Comparison of ENCODE assay signal across 14 cellular contexts in the genomic region with DNA sequence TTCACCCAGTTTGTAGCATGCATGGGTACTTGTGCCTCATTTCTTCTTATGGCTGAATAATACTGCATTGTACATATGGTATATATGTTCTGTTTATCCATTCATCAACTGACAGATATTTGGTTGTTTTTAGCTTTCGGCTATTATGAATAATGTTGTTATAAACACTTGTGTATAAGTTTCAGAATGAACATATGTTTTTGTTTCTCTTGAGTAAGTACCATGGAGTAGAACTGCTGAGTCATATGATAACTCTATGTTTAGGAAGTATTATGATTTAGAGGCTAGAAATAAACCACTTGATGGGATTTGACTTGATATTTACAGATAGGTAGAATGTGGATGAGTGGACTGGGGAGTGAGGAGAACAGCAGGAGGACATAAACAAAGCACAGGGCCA. TPM values are rescaled to one million over a fixed set of nuclear protein-coding genes. Genes with fewer than 3 reads are reported as not detected.
DNase-seq lines count a peak whose midpoint lies in the region; ATAC-seq and TF ChIP-seq lines count a peak whose summit lies in the region.
"Had no signal": no experiment of that assay in that cellular context is flagged by ENCODE, and none has a peak within 500 bp of the region (broad histone marks: within the 10 kb centered on the region; RNA-seq: fewer than 3 reads in every experiment).

No MANE protein-coding gene starts in this region.

- H3K27me3 Mint-ChIP-seq in immature natural killer cell (ENCODE audit: low read depth in 3 of 3): no peaks in the 10 kb centered on the region

- ATAC-seq in SK-N-SH treated with all-trans-retinoic acid at 6 μM for 48 hours: peak; percentile 65
- ATAC-seq: gastrocnemius medialis, HCT116 had no signal

- no peak for TF ChIP-seq CTCF in GM06990 (IDR thresholded peaks at IDR 0.05; ENCODE audit: insufficient read depth, low read length, poor library complexity, severe bottlenecking)

- H3K36me3 ChIP-seq in ACC112 (ENCODE audit: insufficient read depth, low read length): peaks cover 29% of the 10 kb centered on the region
- no peaks in the 10 kb centered on the region for H3K36me3 ChIP-seq in GM06990 (ENCODE audit: control insufficient read depth, insufficient read depth, low read length)

- peak overlapping the region; percentile 64 for H3K27ac ChIP-seq in ACC112 (ENCODE audit: low read depth, low read length)
- H3K27ac ChIP-seq: BLaER1, gastrocnemius medialis, KMS-11 had no signal

- no peak overlapping the region for H2AFZ ChIP-seq in ACC112 (ENCODE audit: low read length, unreplicated experiment)

- H3K9me3 Mint-ChIP-seq in immature natural killer cell: no peaks in the 10 kb centered on the region

- no peak overlapping the region for H3K4me3 Mint-ChIP-seq in immature natural killer cell

- DNase-seq in GM06990 (ENCODE audit: extremely low read depth, insufficient read length): peak; percentile 14
- DNase-seq in fibroblast of peridontal ligament (ENCODE audit: extremely low read depth): peak; percentile 70
- no peak for DNase-seq in NCI-H226
- DNase-seq in stimulated activated CD4-positive, alpha-beta T cell treated with anti-CD3 and anti-CD28 coated beads, Interleukin-4, amount 100 ng/mL, for 4 hours: no peak
- DNase-seq in immature natural killer cell: no peak
- DNase-seq: aorta, gastrocnemius medialis, NCI-H146, NCI-H748 treated with DMSO at 0.1 percent for 48 hours had no signal

- H3K4me3 ChIP-seq in ACC112 (ENCODE audit: low read depth, low read length): no peak overlapping the region; the same call in 1 of the 2 replicates
- no peak overlapping the region for H3K4me3 ChIP-seq in GM06990 (replicated peaks; ENCODE audit: low read depth, low read length)
- H3K4me3 ChIP-seq: BLaER1, gastrocnemius medialis had no signal

- H3K27ac Mint-ChIP-seq in immature natural killer cell: no peak overlapping the region

- H3K36me3 Mint-ChIP-seq in immature natural killer cell: peaks cover 0 to 10% (median 7%) of the 10 kb centered on the region in 3 donors

- H3K4me1 Mint-ChIP-seq in immature natural killer cell: no peaks in the 10 kb centered on the region

- H3K4me1 ChIP-seq in ACC112 (ENCODE audit: control insufficient read depth, insufficient read depth, low read length, unreplicated experiment): peaks cover 12% of the 10 kb centered on the region
- H3K4me1 ChIP-seq: BLaER1 had no signal

- H3K79me2 ChIP-seq in ACC112 (ENCODE audit: control insufficient read depth, insufficient read depth, low read length, unreplicated experiment): no peaks in the 10 kb centered on the region

- no peaks in the 10 kb centered on the region for H3K27me3 ChIP-seq in ACC112 (ENCODE audit: insufficient read depth, low read length)
- no peaks in the 10 kb centered on the region for H3K27me3 ChIP-seq in GM06990 (replicated peaks; ENCODE audit: control insufficient read depth, insufficient read depth, low read length)
- H3K27me3 ChIP-seq: BLaER1, gastrocnemius medialis had no signal

TF ChIP-seq in SK-N-SH treated with all-trans-retinoic acid at 6 μM for 48 hours, 23 proteins besides CTCF, POLR2A, EP300 and RAD21:
- TF ChIP-seq, protein P1, sequence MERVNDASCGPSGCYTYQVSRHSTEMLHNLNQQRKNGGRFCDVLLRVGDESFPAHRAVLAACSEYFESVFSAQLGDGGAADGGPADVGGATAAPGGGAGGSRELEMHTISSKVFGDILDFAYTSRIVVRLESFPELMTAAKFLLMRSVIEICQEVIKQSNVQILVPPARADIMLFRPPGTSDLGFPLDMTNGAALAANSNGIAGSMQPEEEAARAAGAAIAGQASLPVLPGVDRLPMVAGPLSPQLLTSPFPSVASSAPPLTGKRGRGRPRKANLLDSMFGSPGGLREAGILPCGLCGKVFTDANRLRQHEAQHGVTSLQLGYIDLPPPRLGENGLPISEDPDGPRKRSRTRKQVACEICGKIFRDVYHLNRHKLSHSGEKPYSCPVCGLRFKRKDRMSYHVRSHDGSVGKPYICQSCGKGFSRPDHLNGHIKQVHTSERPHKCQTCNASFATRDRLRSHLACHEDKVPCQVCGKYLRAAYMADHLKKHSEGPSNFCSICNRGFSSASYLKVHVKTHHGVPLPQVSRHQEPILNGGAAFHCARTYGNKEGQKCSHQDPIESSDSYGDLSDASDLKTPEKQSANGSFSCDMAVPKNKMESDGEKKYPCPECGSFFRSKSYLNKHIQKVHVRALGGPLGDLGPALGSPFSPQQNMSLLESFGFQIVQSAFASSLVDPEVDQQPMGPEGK (CRISPR knock-in tag; IDR thresholded peaks at IDR 0.05; ENCODE audit: borderline replicate concordance): no peak
- TF ChIP-seq BACH2 (CRISPR knock-in tag; IDR thresholded peaks at IDR 0.05; ENCODE audit: borderline replicate concordance): no peak
- TF ChIP-seq, protein P2, sequence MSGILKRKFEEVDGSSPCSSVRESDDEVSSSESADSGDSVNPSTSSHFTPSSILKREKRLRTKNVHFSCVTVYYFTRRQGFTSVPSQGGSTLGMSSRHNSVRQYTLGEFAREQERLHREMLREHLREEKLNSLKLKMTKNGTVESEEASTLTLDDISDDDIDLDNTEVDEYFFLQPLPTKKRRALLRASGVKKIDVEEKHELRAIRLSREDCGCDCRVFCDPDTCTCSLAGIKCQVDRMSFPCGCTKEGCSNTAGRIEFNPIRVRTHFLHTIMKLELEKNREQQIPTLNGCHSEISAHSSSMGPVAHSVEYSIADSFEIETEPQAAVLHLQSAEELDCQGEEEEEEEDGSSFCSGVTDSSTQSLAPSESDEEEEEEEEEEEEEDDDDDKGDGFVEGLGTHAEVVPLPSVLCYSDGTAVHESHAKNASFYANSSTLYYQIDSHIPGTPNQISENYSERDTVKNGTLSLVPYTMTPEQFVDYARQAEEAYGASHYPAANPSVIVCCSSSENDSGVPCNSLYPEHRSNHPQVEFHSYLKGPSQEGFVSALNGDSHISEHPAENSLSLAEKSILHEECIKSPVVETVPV (CRISPR knock-in tag; IDR thresholded peaks at IDR 0.05): no peak
- no peak for TF ChIP-seq ZC3H10 (CRISPR knock-in tag; IDR thresholded peaks at IDR 0.05)
- TF ChIP-seq RARB (CRISPR knock-in tag; IDR thresholded peaks at IDR 0.05): no peak
- no peak for TF ChIP-seq ISL1 (CRISPR knock-in tag; IDR thresholded peaks at IDR 0.05)
- no peak for TF ChIP-seq ESRRG (CRISPR knock-in tag; IDR thresholded peaks at IDR 0.05)
- TF ChIP-seq ARNTL (CRISPR knock-in tag; IDR thresholded peaks at IDR 0.05; ENCODE audit: borderline replicate concordance, low read depth): no peak
- TF ChIP-seq PPARA (CRISPR knock-in tag; IDR thresholded peaks at IDR 0.05; ENCODE audit: borderline replicate concordance): no peak
- no peak for TF ChIP-seq TCF4 (CRISPR knock-in tag; IDR thresholded peaks at IDR 0.05; ENCODE audit: borderline replicate concordance)
- TF ChIP-seq ZNF70 (CRISPR knock-in tag; IDR thresholded peaks at IDR 0.05): no peak

RNA-seq across cellular contexts. Expression of a gene that starts 48.6 kb away (rescaled TPM):
- under 1 TPM in 1 of 3 donors, not detected in 2; 0.03 TPM for polyA plus RNA-seq in immature natural killer cell

Comparison
In these comparisons a context has a peak if more than half of its experiments do, and no peak if none do; other contexts are left out.
1. DNase-seq: peak in GM06990 (single experiment) and fibroblast of peridontal ligament (single experiment); none in NCI-H226 (single experiment), stimulated activated CD4-positive, alpha-beta T cell treated with anti-CD3 and anti-CD28 coated beads, Interleukin-4, amount 100 ng/mL, for 4 hours (0 of 2) and immature natural killer cell (0 of 3).